In genomic region chr6:127581576-127581975, GRCh38 we compare ENCODE assay signal across 25 cellular contexts. TPM values are rescaled to one million over a fixed set of nuclear protein-coding genes. Genes with fewer than 3 reads are reported as not detected.
"Had no signal": no experiment of that assay in that cellular context is flagged by ENCODE, and none has a peak within 500 bp of the region (broad histone marks: within the 10 kb centered on the region; RNA-seq: fewer than 3 reads in every experiment).

No MANE protein-coding gene starts in this region.

- H3K4me2 ChIP-seq: neural progenitor cell had no signal

- H3K27me3 ChIP-seq: esophagus squamous epithelium, gastrocnemius medialis, neural progenitor cell, right lobe of liver, testis, vagina had no signal

- H3K27ac ChIP-seq: esophagus squamous epithelium, gastrocnemius medialis, neural progenitor cell, right lobe of liver, skin epidermis, testis, vagina had no signal

- H3K27me3 Mint-ChIP-seq: stimulated activated memory B cell treated with anti-CD40 and anti-IgM and Interleukin-4, amounts not matched to agents 10 μg/mL and 1 μg/mL and 100 μg/mL, for 72 hours; type B pancreatic cell had no signal

- H3K9me3 ChIP-seq: esophagus squamous epithelium, gastrocnemius medialis, right lobe of liver, testis, vagina had no signal

- H3K4me1 ChIP-seq: esophagus squamous epithelium, gastrocnemius medialis, neural progenitor cell, right lobe of liver, testis, vagina had no signal

- H3K36me3 ChIP-seq: esophagus squamous epithelium, gastrocnemius medialis, neural progenitor cell, right lobe of liver, vagina had no signal

- H2AFZ ChIP-seq: neural progenitor cell had no signal

- H3K4me3 Mint-ChIP-seq: activated naive CD4-positive, alpha-beta T cell treated with anti-CD3 and anti-CD28 coated beads for 36 hours; endodermal cell; mesothelial cell of epicardium; naive thymus-derived CD8-positive, alpha-beta T cell; neural progenitor cell; stimulated activated memory B cell treated with anti-CD40 and anti-IgM and Interleukin-4, amounts not matched to agents 10 μg/mL and 1 μg/mL and 100 μg/mL, for 72 hours; type B pancreatic cell had no signal

- H3K27ac Mint-ChIP-seq: activated naive CD4-positive, alpha-beta T cell treated with anti-CD3 and anti-CD28 coated beads for 36 hours; endodermal cell; mesothelial cell of epicardium; naive thymus-derived CD8-positive, alpha-beta T cell; neural progenitor cell; stimulated activated memory B cell treated with anti-CD40 and anti-IgM and Interleukin-4, amounts not matched to agents 10 μg/mL and 1 μg/mL and 100 μg/mL, for 72 hours; type B pancreatic cell had no signal

- ATAC-seq: gastrocnemius medialis; left ventricle myocardium superior; naive thymus-derived CD8-positive, alpha-beta T cell; right lobe of liver; stimulated activated memory B cell treated with anti-CD40 and anti-IgM and Interleukin-4, amounts not matched to agents 10 μg/mL and 1 μg/mL and 100 μg/mL, for 72 hours had no signal

- H3K36me3 Mint-ChIP-seq: mesothelial cell of epicardium; naive thymus-derived CD8-positive, alpha-beta T cell; neural progenitor cell; stimulated activated memory B cell treated with anti-CD40 and anti-IgM and Interleukin-4, amounts not matched to agents 10 μg/mL and 1 μg/mL and 100 μg/mL, for 72 hours; type B pancreatic cell had no signal

- H3K4me1 Mint-ChIP-seq: endodermal cell; mesothelial cell of epicardium; neural progenitor cell; stimulated activated memory B cell treated with anti-CD40 and anti-IgM and Interleukin-4, amounts not matched to agents 10 μg/mL and 1 μg/mL and 100 μg/mL, for 72 hours had no signal

- DNase-seq: activated CD4-positive, CD25-positive, alpha-beta regulatory T cell treated with anti-CD3 and anti-CD28 coated beads, Interleukin-2, amount 50 U/mL, for 72 hours; activated effector memory CD4-positive, alpha-beta T cell treated with Interleukin-2 at 50 U/mL for 16 hours; activated naive CD4-positive, alpha-beta T cell treated with anti-CD3 and anti-CD28 coated beads for 36 hours; activated T-cell treated with anti-CD3 and anti-CD28 coated beads, Interleukin-2, amount 50 U/mL, for 48 hours; cerebellar nuclear complex; cortex of kidney; endodermal cell; esophagus squamous epithelium; gastrocnemius medialis; hippocampal formation; left ventricle myocardium superior; mammary epithelial cell; naive thymus-derived CD8-positive, alpha-beta T cell; posterior cingulate gyrus; right lobe of liver; stimulated activated CD4-positive, alpha-beta T cell treated with anti-CD3 and anti-CD28 coated beads, Interleukin-1b, Interleukin-23, amount 100 ng/mL, for 48 hours; testis had no signal

- H3K9ac ChIP-seq: neural progenitor cell had no signal

- H3K4me3 ChIP-seq: esophagus squamous epithelium, gastrocnemius medialis, neural progenitor cell, right lobe of liver, skin epidermis, testis, vagina had no signal

- H3K9me3 Mint-ChIP-seq: activated naive CD4-positive, alpha-beta T cell treated with anti-CD3 and anti-CD28 coated beads for 36 hours; endodermal cell; mesothelial cell of epicardium; naive thymus-derived CD8-positive, alpha-beta T cell; neural progenitor cell; stimulated activated memory B cell treated with anti-CD40 and anti-IgM and Interleukin-4, amounts not matched to agents 10 μg/mL and 1 μg/mL and 100 μg/mL, for 72 hours; type B pancreatic cell had no signal

RNA-seq across cellular contexts. Expression of gene C6orf58, which starts 4.6 kb away (rescaled TPM):
- total RNA-seq: activated CD8-positive, alpha-beta memory T cell treated with anti-CD3 and anti-CD28 coated beads for 36 hours; activated naive CD4-positive, alpha-beta T cell treated with anti-CD3 and anti-CD28 coated beads for 36 hours; endodermal cell; gastrocnemius medialis; left ventricle myocardium superior; naive thymus-derived CD8-positive, alpha-beta T cell; omental fat pad; right lobe of liver; testis; vagina had no signal
- polyA plus RNA-seq: mammary epithelial cell; naive thymus-derived CD8-positive, alpha-beta T cell had no signal
